12 cellular contexts compared by ENCODE assay signal in the genomic region with DNA sequence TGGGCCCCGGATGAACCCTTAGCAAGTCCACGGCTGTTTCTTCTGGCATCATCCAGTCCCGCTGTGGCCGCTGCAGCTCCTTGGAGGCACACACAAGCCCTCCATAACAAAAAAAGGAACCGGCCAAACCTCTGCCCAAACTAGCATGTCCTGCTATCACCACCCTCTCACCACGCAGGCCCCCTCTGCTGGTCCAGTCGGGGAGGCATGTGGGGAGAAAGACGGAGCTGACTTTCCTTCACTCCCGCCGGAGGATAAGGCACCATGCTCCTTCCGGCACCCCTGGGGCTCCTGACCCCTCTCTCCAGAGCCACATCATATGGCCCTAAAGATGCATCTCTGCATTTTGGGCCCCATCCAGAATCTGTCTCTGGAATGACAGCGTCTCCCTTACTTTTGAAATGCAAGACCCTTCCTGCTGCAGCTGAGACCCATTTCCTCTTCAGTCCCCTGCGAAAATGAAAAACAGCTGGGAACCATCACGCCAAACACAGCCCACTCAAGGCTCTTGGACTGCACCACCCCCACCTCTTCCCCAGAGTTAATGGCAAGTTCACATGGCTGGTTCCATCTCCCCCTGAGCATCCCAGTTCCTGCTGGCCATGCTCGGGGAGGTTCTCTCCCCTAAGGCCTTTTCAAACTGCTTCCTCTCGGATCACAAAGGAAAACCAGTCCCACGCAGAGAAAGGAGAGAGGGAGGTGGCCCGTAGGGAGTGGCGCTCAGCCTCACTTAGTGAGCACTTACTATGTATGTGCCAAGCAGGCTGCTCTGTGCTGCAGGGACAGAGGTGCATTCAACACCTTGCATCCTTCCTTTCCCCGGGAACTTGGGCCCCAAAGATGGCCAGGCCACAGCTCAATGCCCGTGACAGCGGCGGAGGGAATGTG. TPM values are rescaled to one million over a fixed set of nuclear protein-coding genes. Genes with fewer than 3 reads are reported as not detected.
DNase-seq lines count a peak whose midpoint lies in the region; ATAC-seq and TF ChIP-seq lines count a peak whose summit lies in the region.
"Had no signal": no experiment of that assay in that cellular context is flagged by ENCODE, and none has a peak within 500 bp of the region (broad histone marks: within the 10 kb centered on the region; RNA-seq: fewer than 3 reads in every experiment).

No MANE protein-coding gene starts in this region.

- H3K9me2 ChIP-seq in Karpas-422 (replicated peaks; ENCODE audit: insufficient read depth, low read length) = no peaks in the 10 kb centered on the region

- no peaks in the 10 kb centered on the region for H3K79me2 ChIP-seq in Karpas-422 (ENCODE audit: low read length)

- H4K20me1 ChIP-seq in Karpas-422 (ENCODE audit: insufficient read depth, low read depth, low read length) = no peaks in the 10 kb centered on the region

- peak overlapping the region; percentile 79 for H3K27ac Mint-ChIP-seq in osteocyte (ENCODE audit: unreplicated experiment)

- H3K4me3 ChIP-seq in AG10803 (ENCODE audit: low read length) (no peak overlapping the region; the same call in 1 of the 2 replicates), Karpas-422 (ENCODE audit: low read length) (no peak overlapping the region), fibroblast of pulmonary artery (replicated peaks; ENCODE audit: low read depth, low read length) (no peak overlapping the region)

- no peak overlapping the region for H3K4me2 ChIP-seq in Karpas-422 (ENCODE audit: low read depth, low read length, poor library complexity, severe bottlenecking)

- no peaks in the 10 kb centered on the region for H3K9me3 Mint-ChIP-seq in osteocyte (ENCODE audit: unreplicated experiment)
- H3K9me3 Mint-ChIP-seq: stimulated activated naive CD8-positive, alpha-beta T cell treated with anti-CD3 and anti-CD28 coated beads, Interleukin-15, amount 100 ng/mL, for 72 hours had no signal

- peaks cover 55% of the 10 kb centered on the region for H3K4me1 Mint-ChIP-seq in osteocyte (ENCODE audit: unreplicated experiment)

- TF ChIP-seq CTCF in AG10803 (conservative IDR thresholded peaks at IDR 0.05; ENCODE audit: low read length) (peak; percentile 59), fibroblast of pulmonary artery (IDR thresholded peaks at IDR 0.05; ENCODE audit: low read length, missing control alignments) (peak; percentile 52), osteocyte (IDR thresholded peaks at IDR 0.05) (peak; percentile 44)

- ATAC-seq in GM18517 (IDR thresholded peaks at IDR 0.05; ENCODE audit: unreplicated experiment) (no peak), GM18909 (IDR thresholded peaks at IDR 0.05; ENCODE audit: poor library complexity, unreplicated experiment) (no peak), HG02623 (IDR thresholded peaks at IDR 0.05; ENCODE audit: unreplicated experiment) (no peak)
- ATAC-seq: stimulated activated naive CD8-positive, alpha-beta T cell treated with anti-CD3 and anti-CD28 coated beads, Interleukin-15, amount 100 ng/mL, for 72 hours had no signal

- H3K27me3 Mint-ChIP-seq in osteocyte (ENCODE audit: unreplicated experiment) = no peaks in the 10 kb centered on the region
- H3K27me3 Mint-ChIP-seq: stimulated activated naive CD8-positive, alpha-beta T cell treated with anti-CD3 and anti-CD28 coated beads, Interleukin-15, amount 100 ng/mL, for 72 hours had no signal

- no peak overlapping the region for H3K4me3 Mint-ChIP-seq in osteocyte (ENCODE audit: unreplicated experiment)
- H3K4me3 Mint-ChIP-seq: stimulated activated naive CD8-positive, alpha-beta T cell treated with anti-CD3 and anti-CD28 coated beads, Interleukin-15, amount 100 ng/mL, for 72 hours had no signal

- no peaks in the 10 kb centered on the region for H3K36me3 ChIP-seq in Karpas-422 (ENCODE audit: insufficient read depth, low read length)

- H3K36me3 Mint-ChIP-seq in osteocyte (ENCODE audit: unreplicated experiment) = no peaks in the 10 kb centered on the region

- no peak overlapping the region for H3K27ac ChIP-seq in Karpas-422 (ENCODE audit: low read length)

- H2AFZ ChIP-seq in Karpas-422 (ENCODE audit: low read length) = no peak overlapping the region

- peak; percentile 41 for DNase-seq in AG10803 (ENCODE audit: low read depth)
- DNase-seq in Karpas-422 = peak; percentile 11
- DNase-seq in fibroblast of pulmonary artery (ENCODE audit: low read depth) = peak; percentile 45
- DNase-seq in osteocyte (ENCODE audit: extremely low spot score, unreplicated experiment) = no peak
- no peak for DNase-seq in stimulated activated CD4-positive, alpha-beta T cell treated with anti-CD3 and anti-CD28 coated beads, Interleukin-4, amount 100 ng/mL, for 4 hours
- DNase-seq: head of caudate nucleus; NCI-H345; stimulated activated CD4-positive, alpha-beta T cell treated with anti-CD3 and anti-CD28 coated beads, Interleukin-4, amount 100 ng/mL, for 24 hours; stimulated activated naive CD8-positive, alpha-beta T cell treated with anti-CD3 and anti-CD28 coated beads, Interleukin-15, amount 100 ng/mL, for 72 hours had no signal

- H3K27me3 ChIP-seq in Karpas-422 (ENCODE audit: low read length) = no peaks in the 10 kb centered on the region

- H3K9me3 ChIP-seq in Karpas-422 (ENCODE audit: low read length) = no peaks in the 10 kb centered on the region

- H3K4me1 ChIP-seq in Karpas-422 (ENCODE audit: low read length) = no peaks in the 10 kb centered on the region

- H3K9ac ChIP-seq in Karpas-422 (ENCODE audit: low read length) = no peak overlapping the region

RNA-seq across cellular contexts. Expression of a gene that starts 35.2 kb away (rescaled TPM):
- total RNA-seq in Karpas-422 (2014; rRNA removed; shearing (Covaris generic); ENCODE audit: low replicate concordance) = not detected in 2 replicates
- total RNA-seq in osteocyte = 21.0 and 22.5 TPM in 2 replicates

RNA-seq across cellular contexts. Expression of a gene that starts 37.9 kb away (rescaled TPM):
- total RNA-seq in Karpas-422 (2014; rRNA removed; shearing (Covaris generic); ENCODE audit: low replicate concordance) = 0.07 TPM in 1 of 2 replicates, not detected in the other
- 143 and 159 TPM in 2 replicates for total RNA-seq in osteocyte

Comparison
In these comparisons a context has a peak if more than half of its experiments do, and no peak if none do; other contexts are left out.
1. DNase-seq: peak in AG10803 (single experiment), Karpas-422 (single experiment) and fibroblast of pulmonary artery (single experiment); none in osteocyte (single experiment) and stimulated activated CD4-positive, alpha-beta T cell treated with anti-CD3 and anti-CD28 coated beads, Interleukin-4, amount 100 ng/mL, for 4 hours (0 of 2).
2. RNA of a gene that starts 35.2 kb away (total RNA-seq): 21.0 to 22.5 TPM in osteocyte; not detected in Karpas-422; every median in the first group is over 10 times any median in the second.
3. RNA of a gene that starts 37.9 kb away (total RNA-seq): 143 to 159 TPM in osteocyte; 0.07 TPM in Karpas-422; every median in the first group is over 100 times any median in the second.
4. Peak in every context shown above with its lines, with median percentiles within 50 percentile points of each other: CTCF ChIP-seq.